Comparison of ENCODE assay signal across 2 cellular contexts in the genomic region with DNA sequence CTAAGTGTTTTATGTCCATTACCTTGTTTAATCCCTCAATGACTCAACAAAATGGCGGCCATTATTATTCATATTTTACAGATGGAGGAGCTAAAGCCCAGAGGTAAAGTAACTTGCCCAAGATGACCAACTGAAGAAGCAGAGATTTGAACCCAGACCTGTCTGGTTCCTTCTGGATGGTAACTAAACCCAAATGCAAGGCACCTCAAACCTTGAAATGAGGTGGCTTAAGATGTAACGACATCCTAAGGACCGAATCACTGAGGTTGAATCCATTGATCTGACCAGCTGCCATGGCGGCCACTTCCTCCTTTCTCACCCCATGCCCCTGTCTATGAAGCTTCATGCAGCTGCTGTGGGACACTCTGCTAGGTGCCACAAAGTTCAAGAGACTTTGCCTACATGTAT.
A peak's percentile ranks its signal among the peaks of the same experiment; 100 is the strongest.
TF ChIP-seq lines count a peak whose summit lies in the region.

No MANE protein-coding gene starts in this region.

TF ChIP-seq in GM12891, 5 proteins besides CTCF, POLR2A, EP300 and RAD21:
- TF ChIP-seq TAF1 (IDR thresholded peaks at IDR 0.05; ENCODE audit: low read depth, low read length) (peak; percentile 77), POLR2AphosphoS5 (IDR thresholded peaks at IDR 0.05; ENCODE audit: low read depth, low read length) (peak; percentile 83), SPI1 (IDR thresholded peaks at IDR 0.05; ENCODE audit: low read depth, low read length) (peak; percentile 93), PAX5 (IDR thresholded peaks at IDR 0.05; ENCODE audit: insufficient read depth, low read length, severe bottlenecking) (no peak), POU2F2 (IDR thresholded peaks at IDR 0.05; ENCODE audit: low read depth, low read length) (peak; percentile 43)

TF ChIP-seq in K562, 482 proteins besides CTCF, POLR2A, EP300 and RAD21:
- TF ChIP-seq YY1 (IDR thresholded peaks at IDR 0.05; ENCODE audit: borderline replicate concordance in 1 of 3, control insufficient read depth in 1 of 3, extremely low read depth in 1 of 3, insufficient read depth in 3 of 3, insufficient read length in 1 of 3, insufficient replicate concordance in 2 of 3, low read depth in 1 of 3, low read length in 2 of 3) (peak in 1 of 3 experiments; percentile 45), SPI1 (IDR thresholded peaks at IDR 0.05; ENCODE audit: borderline replicate concordance, low read depth, low read length) (0 out of 2 replicates have a peak, but pooled peaks have one; percentile 27)
- TF ChIP-seq, protein P1, sequence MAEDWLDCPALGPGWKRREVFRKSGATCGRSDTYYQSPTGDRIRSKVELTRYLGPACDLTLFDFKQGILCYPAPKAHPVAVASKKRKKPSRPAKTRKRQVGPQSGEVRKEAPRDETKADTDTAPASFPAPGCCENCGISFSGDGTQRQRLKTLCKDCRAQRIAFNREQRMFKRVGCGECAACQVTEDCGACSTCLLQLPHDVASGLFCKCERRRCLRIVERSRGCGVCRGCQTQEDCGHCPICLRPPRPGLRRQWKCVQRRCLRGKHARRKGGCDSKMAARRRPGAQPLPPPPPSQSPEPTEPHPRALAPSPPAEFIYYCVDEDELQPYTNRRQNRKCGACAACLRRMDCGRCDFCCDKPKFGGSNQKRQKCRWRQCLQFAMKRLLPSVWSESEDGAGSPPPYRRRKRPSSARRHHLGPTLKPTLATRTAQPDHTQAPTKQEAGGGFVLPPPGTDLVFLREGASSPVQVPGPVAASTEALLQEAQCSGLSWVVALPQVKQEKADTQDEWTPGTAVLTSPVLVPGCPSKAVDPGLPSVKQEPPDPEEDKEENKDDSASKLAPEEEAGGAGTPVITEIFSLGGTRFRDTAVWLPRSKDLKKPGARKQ (CRISPR knock-in tag; IDR thresholded peaks at IDR 0.05): no peak
